15 cellular contexts compared by ENCODE assay signal in genomic region chr4:79528241-79528706, GRCh38.
A peak's percentile ranks its signal among the peaks of the same experiment; 100 is the strongest.
DNase-seq lines count a peak whose midpoint lies in the region; ATAC-seq and TF ChIP-seq lines count a peak whose summit lies in the region.
"Had no signal": no experiment of that assay in that cellular context is flagged by ENCODE, and none has a peak within 500 bp of the region (broad histone marks: within the 10 kb centered on the region; RNA-seq: fewer than 3 reads in every experiment).

No MANE protein-coding gene starts in this region.

- no peak for TF ChIP-seq EP300 in ovary (IDR thresholded peaks at IDR 0.05)

- H3K4me1 ChIP-seq in breast epithelium, result no peaks in the 10 kb centered on the region
- no peaks in the 10 kb centered on the region for H3K4me1 ChIP-seq in foreskin keratinocyte
- no peaks in the 10 kb centered on the region for H3K4me1 ChIP-seq in ovary (ENCODE audit: insufficient read depth)
- H3K4me1 ChIP-seq: testis had no signal

- no TSS peak for BruUV-seq in MCF 10A (replicated peaks; lab: Mats Ljungman, UMichigan)

- peak; percentile 46 for DNase-seq in MCF 10A (ENCODE audit: unreplicated experiment)
- no peak for DNase-seq in breast epithelium (ENCODE audit: low spot score in 2 of 2)
- DNase-seq in UCSD-AML1 (lab: John Stamatoyannopoulos, UW; ENCODE audit: unreplicated experiment), result peak; percentile 23
- peak; percentile 28 to 52 for DNase-seq in foreskin keratinocyte
- no peak for DNase-seq in erythroblast (lab: John Stamatoyannopoulos, UW)
- DNase-seq in ovary, result no peak
- DNase-seq in NCI-H1436 treated with DMSO at 0.1 percent for 48 hours (lab: John Stamatoyannopoulos, UW), result no peak
- DNase-seq in stimulated activated CD8-positive, alpha-beta memory T cell treated with anti-CD3 and anti-CD28 coated beads, Interleukin-4, amount 100 ng/mL, for 48 hours, result no peak
- DNase-seq: activated CD8-positive, alpha-beta memory T cell treated with anti-CD3 and anti-CD28 coated beads, Interleukin-2, amount 50 U/mL, for 48 hours; dermis blood vessel endothelial cell; NK-92 treated with Interleukin-12 subunit alpha and Interleukin-12 subunit beta, amount 100 ng/mL, for 24 hours; stimulated activated CD4-positive, alpha-beta T cell treated with anti-CD3 and anti-CD28 coated beads, Interleukin-12 subunit alpha, Interleukin-12 subunit beta, amount 100 ng/mL, for 4 hours; testis had no signal

- no peaks in the 10 kb centered on the region for H3K36me3 Mint-ChIP-seq in MCF 10A (ENCODE audit: insufficient read depth, unreplicated experiment)

- H3K4me3 ChIP-seq in breast epithelium (no peak overlapping the region), ovary (no peak overlapping the region)
- H3K4me3 ChIP-seq: SK-N-MC, testis had no signal

- no peak overlapping the region for H3K4me3 Mint-ChIP-seq in MCF 10A (ENCODE audit: unreplicated experiment)

- H3K4me1 Mint-ChIP-seq in MCF 10A (ENCODE audit: insufficient read depth, unreplicated experiment), result no peaks in the 10 kb centered on the region

- H3K27ac ChIP-seq in breast epithelium (no peak overlapping the region), foreskin keratinocyte (no peak overlapping the region), ovary (no peak overlapping the region)
- H3K27ac ChIP-seq: SK-N-MC, testis had no signal

- no peaks in the 10 kb centered on the region for H3K9me3 Mint-ChIP-seq in MCF 10A (ENCODE audit: unreplicated experiment)

- no peak overlapping the region for H3K27ac Mint-ChIP-seq in MCF 10A (ENCODE audit: low read depth, unreplicated experiment)

- intact Hi-C loops in MCF 10A (cut with micrococcal nuclease) (no loop called here), breast epithelium (cut with DNase I; ENCODE audit: low total_unique reads) (no loop called here), ovary (cut with DNase I) (no loop called here)

- no peak for TF ChIP-seq POLR2A in breast epithelium (IDR thresholded peaks at IDR 0.05)
- TF ChIP-seq POLR2A in erythroblast (IDR thresholded peaks at IDR 0.05; ENCODE audit: low read length), result no peak
- no peak for TF ChIP-seq POLR2A in ovary (IDR thresholded peaks at IDR 0.05)

- CTCF ChIA-PET in MCF 10A (lab: Yijun Ruan, JAX), result no interaction called here

- ATAC-seq in foreskin keratinocyte, result peak; percentile 79
- ATAC-seq: HCT116 had no signal

- 72 to 78% (median 76%) methylated on average over 3 of the region's 3 CpGs for WGBS in ovary, 3 donors

- H3K27me3 Mint-ChIP-seq in MCF 10A (ENCODE audit: insufficient read depth, unreplicated experiment), result peaks cover 33% of the 10 kb centered on the region

- no peaks in the 10 kb centered on the region for H3K36me3 ChIP-seq in breast epithelium
- no peaks in the 10 kb centered on the region for H3K36me3 ChIP-seq in ovary

- POLR2A ChIA-PET in MCF 10A (lab: Yijun Ruan, JAX), result interaction anchor here (1.0 kb wide), 1 partner anchor 10 kb away, joined by 4 read pairs; no protein-coding TSS in a partner anchor

- no peaks in the 10 kb centered on the region for H3K9me3 ChIP-seq in breast epithelium
- no peaks in the 10 kb centered on the region for H3K9me3 ChIP-seq in ovary
- H3K9me3 ChIP-seq: testis had no signal

- TF ChIP-seq CTCF in MCF 10A (IDR thresholded peaks at IDR 0.05; ENCODE audit: unreplicated experiment) (no peak), breast epithelium (IDR thresholded peaks at IDR 0.05) (no peak), foreskin keratinocyte (conservative IDR thresholded peaks at IDR 0.05) (no peak), ovary (IDR thresholded peaks at IDR 0.05) (no peak)

- no peaks in the 10 kb centered on the region for H3K27me3 ChIP-seq in breast epithelium
- peaks cover 34% of the 10 kb centered on the region for H3K27me3 ChIP-seq in foreskin keratinocyte
- no peaks in the 10 kb centered on the region for H3K27me3 ChIP-seq in ovary
- H3K27me3 ChIP-seq: testis had no signal

Comparison
In these comparisons a context has a peak if more than half of its experiments do, and no peak if none do; other contexts are left out.
1. DNase-seq: peak in MCF 10A (single experiment), UCSD-AML1 (single experiment) and foreskin keratinocyte (2 of 2); none in breast epithelium (0 of 2), erythroblast (0 of 2), ovary (0 of 5), NCI-H1436 treated with DMSO at 0.1 percent for 48 hours (single experiment) and stimulated activated CD8-positive, alpha-beta memory T cell treated with anti-CD3 and anti-CD28 coated beads, Interleukin-4, amount 100 ng/mL, for 48 hours (single experiment).